Comparison of ENCODE assay signal across 8 cellular contexts in the genomic region with DNA sequence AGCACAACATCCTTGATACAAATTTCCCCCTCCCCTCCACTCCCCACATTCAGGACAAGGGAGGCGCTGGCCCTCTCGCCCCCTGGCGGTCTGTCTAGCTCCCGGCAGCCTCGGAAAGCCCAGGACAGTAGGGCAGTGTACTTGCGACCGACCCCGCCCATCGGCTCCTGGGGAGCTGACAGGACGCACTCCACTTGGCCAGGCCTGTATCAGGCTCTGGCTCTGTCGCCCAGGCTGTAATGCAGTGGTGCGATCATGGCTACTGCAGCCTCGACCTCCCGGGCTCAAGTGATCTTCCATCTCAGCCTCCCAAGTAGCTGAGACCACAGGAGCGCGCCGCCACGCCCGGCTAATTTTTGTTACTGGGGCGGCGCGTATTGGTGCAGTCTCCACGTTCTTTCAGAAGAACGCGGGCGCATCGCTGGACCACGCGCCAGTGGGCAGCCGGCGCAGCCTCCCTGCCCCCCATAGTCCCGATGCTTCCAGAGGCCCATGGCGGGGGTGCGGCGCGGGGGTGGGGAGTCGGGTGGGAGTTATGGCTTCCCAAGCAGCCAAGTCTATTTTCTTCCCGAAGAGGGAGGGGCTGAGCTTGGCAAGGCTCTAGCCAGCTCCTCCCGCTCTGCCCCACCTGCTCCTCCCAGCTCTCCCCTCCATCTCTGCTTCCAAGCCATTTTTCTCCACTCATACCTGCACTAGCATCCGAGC. TPM values are rescaled to one million over a fixed set of nuclear protein-coding genes. Genes with fewer than 3 reads are reported as not detected.
DNase-seq lines count a peak whose midpoint lies in the region; ATAC-seq lines count a peak whose summit lies in the region.

No MANE protein-coding gene starts in this region.

- no peaks in the 10 kb centered on the region for H3K36me3 Mint-ChIP-seq in activated CD4-positive, alpha-beta memory T cell treated with anti-CD3 and anti-CD28 coated beads for 36 hours
- no peaks in the 10 kb centered on the region for H3K36me3 Mint-ChIP-seq in stimulated activated effector memory CD8-positive, alpha-beta T cell treated with anti-CD3 and anti-CD28 coated beads, Interleukin-12 subunit alpha, Interleukin-12 subunit beta, amount 100 ng/mL, for 72 hours

- POLR2A ChIA-PET in activated CD4-positive, alpha-beta memory T cell treated with anti-CD3 and anti-CD28 coated beads for 36 hours (lab: Charles Lee) = interaction anchor here (1.1 kb wide), 1 partner anchor 97 kb away, joined by 4 read pairs; a partner anchor contains a TSS

- CTCF ChIA-PET in activated CD4-positive, alpha-beta memory T cell treated with anti-CD3 and anti-CD28 coated beads for 36 hours (lab: Charles Lee) = interaction anchor here (0.6 to 1.3 kb wide), 14 partner anchors 8 to 284 kb away, joined by 3 to 8 read pairs (median 4); a partner anchor contains a TSS

- no peaks in the 10 kb centered on the region for H3K9me3 Mint-ChIP-seq in activated CD4-positive, alpha-beta memory T cell treated with anti-CD3 and anti-CD28 coated beads for 36 hours
- no peaks in the 10 kb centered on the region for H3K9me3 Mint-ChIP-seq in stimulated activated effector memory CD8-positive, alpha-beta T cell treated with anti-CD3 and anti-CD28 coated beads, Interleukin-12 subunit alpha, Interleukin-12 subunit beta, amount 100 ng/mL, for 72 hours

- no peaks in the 10 kb centered on the region for H3K27me3 Mint-ChIP-seq in activated CD4-positive, alpha-beta memory T cell treated with anti-CD3 and anti-CD28 coated beads for 36 hours

- no peak overlapping the region for H3K27ac Mint-ChIP-seq in activated CD4-positive, alpha-beta memory T cell treated with anti-CD3 and anti-CD28 coated beads for 36 hours
- no peak overlapping the region for H3K27ac Mint-ChIP-seq in stimulated activated effector memory CD8-positive, alpha-beta T cell treated with anti-CD3 and anti-CD28 coated beads, Interleukin-12 subunit alpha, Interleukin-12 subunit beta, amount 100 ng/mL, for 72 hours

- DNase-seq in EL = peak; percentile 71
- DNase-seq in NCI-H510A treated with DMSO at 0.1 percent for 48 hours (lab: John Stamatoyannopoulos, UW) = peak; percentile 46
- peak; percentile 78 for DNase-seq in activated CD4-positive, alpha-beta memory T cell treated with anti-CD3 and anti-CD28 coated beads for 36 hours
- DNase-seq in effector CD8-positive, alpha-beta T cell (lab: John Stamatoyannopoulos, UW) = peak; percentile 22
- peak; percentile 15 for DNase-seq in medulla oblongata (ENCODE audit: extremely low spot score)
- DNase-seq in stimulated activated effector memory CD8-positive, alpha-beta T cell treated with anti-CD3 and anti-CD28 coated beads, Interleukin-12 subunit alpha, Interleukin-12 subunit beta, amount 100 ng/mL, for 72 hours (ENCODE audit: low spot score in 2 of 2) = peak; percentile 38 to 74

- H3K4me3 Mint-ChIP-seq in activated CD4-positive, alpha-beta memory T cell treated with anti-CD3 and anti-CD28 coated beads for 36 hours = peak overlapping the region; percentile 35
- H3K4me3 Mint-ChIP-seq in stimulated activated effector memory CD8-positive, alpha-beta T cell treated with anti-CD3 and anti-CD28 coated beads, Interleukin-12 subunit alpha, Interleukin-12 subunit beta, amount 100 ng/mL, for 72 hours = peak overlapping the region; percentile 37

- ATAC-seq in HG02588 (IDR thresholded peaks at IDR 0.05; ENCODE audit: unreplicated experiment) (peak; percentile 80), GM19035 (IDR thresholded peaks at IDR 0.05; ENCODE audit: unreplicated experiment) (no peak)
- peak; percentile 94 for ATAC-seq in stimulated activated effector memory CD8-positive, alpha-beta T cell treated with anti-CD3 and anti-CD28 coated beads, Interleukin-12 subunit alpha, Interleukin-12 subunit beta, amount 100 ng/mL, for 72 hours

- intact Hi-C loops in activated CD4-positive, alpha-beta memory T cell treated with anti-CD3 and anti-CD28 coated beads for 36 hours (cut with micrococcal nuclease) = loop anchor here (5.0 to 10.0 kb wide), 2 partner anchors 357 to 371 kb away; no protein-coding TSS in a partner anchor

- peaks cover 6% of the 10 kb centered on the region for H3K4me1 Mint-ChIP-seq in activated CD4-positive, alpha-beta memory T cell treated with anti-CD3 and anti-CD28 coated beads for 36 hours (ENCODE audit: low read depth)
- H3K4me1 Mint-ChIP-seq in stimulated activated effector memory CD8-positive, alpha-beta T cell treated with anti-CD3 and anti-CD28 coated beads, Interleukin-12 subunit alpha, Interleukin-12 subunit beta, amount 100 ng/mL, for 72 hours = peaks cover 6% of the 10 kb centered on the region

RNA-seq across cellular contexts. Expression of a gene that starts 7.8 kb away (rescaled TPM):
- not detected for total RNA-seq in activated CD4-positive, alpha-beta memory T cell treated with anti-CD3 and anti-CD28 coated beads for 36 hours

RNA-seq across cellular contexts. Expression of a gene that starts 16.2 kb away (rescaled TPM):
- 100 to 1,000 TPM; 103 to 104 TPM for total RNA-seq in activated CD4-positive, alpha-beta memory T cell treated with anti-CD3 and anti-CD28 coated beads for 36 hours

RNA-seq across cellular contexts. Expression of a gene that starts 16.3 kb away (rescaled TPM):
- 10 to 100 TPM; 23.1 to 26.2 TPM for total RNA-seq in activated CD4-positive, alpha-beta memory T cell treated with anti-CD3 and anti-CD28 coated beads for 36 hours

RNA-seq across cellular contexts. Expression of a gene that starts 35.1 kb away (rescaled TPM):
- 10 to 100 TPM; 14.8 to 15.3 TPM for total RNA-seq in activated CD4-positive, alpha-beta memory T cell treated with anti-CD3 and anti-CD28 coated beads for 36 hours

RNA-seq across cellular contexts. Expression of a gene that starts 55.7 kb away (rescaled TPM):
- total RNA-seq in activated CD4-positive, alpha-beta memory T cell treated with anti-CD3 and anti-CD28 coated beads for 36 hours = 10 to 100 TPM; 10.8 to 11.7 TPM

Comparison
In these comparisons a context has a peak if more than half of its experiments do, and no peak if none do; other contexts are left out.
1. DNase-seq: peak in every context shown above with its lines; median percentile 78 in activated CD4-positive, alpha-beta memory T cell treated with anti-CD3 and anti-CD28 coated beads for 36 hours; 71 in EL; 56 in stimulated activated effector memory CD8-positive, alpha-beta T cell treated with anti-CD3 and anti-CD28 coated beads, Interleukin-12 subunit alpha, Interleukin-12 subunit beta, amount 100 ng/mL, for 72 hours; 46 in NCI-H510A treated with DMSO at 0.1 percent for 48 hours; 22 in effector CD8-positive, alpha-beta T cell; 15 in medulla oblongata.